Comparison of ENCODE assay signal across 11 cellular contexts in the genomic region with DNA sequence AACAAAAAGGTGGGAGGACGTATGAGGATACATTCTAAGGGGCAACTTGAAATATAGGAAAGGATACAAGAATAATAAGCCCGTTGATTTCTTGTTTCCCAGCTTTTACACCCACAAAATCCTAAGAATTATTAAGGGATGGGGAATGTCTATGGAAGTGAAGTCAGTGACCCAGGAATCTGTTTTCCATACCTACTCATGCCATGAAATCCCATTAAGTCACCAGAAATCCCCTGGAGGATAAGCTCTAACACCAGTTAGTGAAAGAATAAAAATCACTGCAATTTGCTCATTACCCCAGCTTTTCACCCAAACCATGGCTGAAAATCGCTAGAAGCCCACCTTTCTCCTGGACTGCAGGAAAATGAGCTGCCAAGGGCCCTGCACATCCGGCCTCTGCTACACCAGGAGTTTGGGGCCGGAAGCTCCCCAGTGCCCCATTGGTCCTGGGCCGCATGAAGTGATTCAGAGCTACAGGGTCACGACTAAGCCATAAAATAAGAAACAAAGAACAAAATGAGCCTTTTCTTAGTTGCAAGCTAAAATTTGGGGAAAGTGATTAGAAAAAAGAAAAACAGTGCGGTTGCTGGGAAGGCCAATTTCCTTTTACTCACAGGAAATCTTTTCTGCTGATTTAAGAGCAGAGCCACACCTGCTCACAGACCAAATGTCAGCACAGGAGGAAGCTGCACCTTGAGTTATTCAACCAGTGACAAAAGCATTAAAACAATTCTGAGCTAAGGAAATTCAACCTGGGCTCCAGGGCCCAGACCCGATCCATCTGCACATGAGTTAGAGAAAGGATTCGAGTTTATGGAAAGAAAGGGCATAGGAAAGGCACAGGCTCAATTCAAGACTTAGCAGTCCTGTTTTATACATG. TPM values are rescaled to one million over a fixed set of nuclear protein-coding genes. Genes with fewer than 3 reads are reported as not detected.
DNase-seq lines count a peak whose midpoint lies in the region; ATAC-seq, FAIRE-seq and TF ChIP-seq lines count a peak whose summit lies in the region.
"Had no signal": no experiment of that assay in that cellular context is flagged by ENCODE, and none has a peak within 500 bp of the region (broad histone marks: within the 10 kb centered on the region; RNA-seq: fewer than 3 reads in every experiment).

No MANE protein-coding gene starts in this region.

- H3K36me3 ChIP-seq in brain microvascular endothelial cell (replicated peaks) = no peaks in the 10 kb centered on the region
- H3K36me3 ChIP-seq in muscle layer of duodenum (ENCODE audit: control insufficient read depth in 1 of 2, insufficient read depth in 2 of 2, low read length in 2 of 2) = peaks cover 0 to 17% of the 10 kb centered on the region in 2 donors
- no peaks in the 10 kb centered on the region for H3K36me3 ChIP-seq in aorta (ENCODE audit: control insufficient read depth in 1 of 2, insufficient read depth in 2 of 2, low read length in 1 of 2)

- DNase-seq in stimulated activated naive CD4-positive, alpha-beta T cell (lab: John Stamatoyannopoulos, UW) = peak in 4 of 6 experiments; percentile 5 to 49 (median 21)
- no peak for DNase-seq in stimulated activated naive CD4-positive, alpha-beta T cell treated with Interleukin-2 at 50 U/mL for 16 hours (lab: John Stamatoyannopoulos, UW)
- DNase-seq in brain microvascular endothelial cell (no peak), aorta (no peak), NAMALWA (ENCODE audit: low spot score) (no peak), NCI-H1930 (lab: John Stamatoyannopoulos, UW) (no peak), D721Med (ENCODE audit: insufficient read length, low spot score) (no peak)
- DNase-seq: cortex of kidney had no signal

- in situ Hi-C loops in brain microvascular endothelial cell (cut with HindIII; ENCODE audit: low pct_ligation_motif_present, low sequenced_read_pairs) = no loop called here

- WGBS in aorta, 2 donors = 59 to 60% methylated on average over 10 of the region's 10 CpGs

- no peak for ATAC-seq in aorta (ENCODE audit: low FRiP score)
- ATAC-seq: K562 had no signal

- FAIRE-seq in D721Med (lab: Jason Lieb, UNC) = no peak
- FAIRE-seq: H1, K562 had no signal

- no peaks in the 10 kb centered on the region for H3K9me3 ChIP-seq in muscle layer of duodenum (ENCODE audit: control insufficient read depth in 1 of 2, low read length in 2 of 2)
- H3K9me3 ChIP-seq in aorta (ENCODE audit: control insufficient read depth, low read length) = no peaks in the 10 kb centered on the region

- H3K4me3 ChIP-seq in brain microvascular endothelial cell (ENCODE audit: low read depth, low read length) (no peak overlapping the region), muscle layer of duodenum (ENCODE audit: low read depth in 1 of 2, low read length in 2 of 2) (no peak overlapping the region), aorta (ENCODE audit: low read length in 2 of 2) (no peak overlapping the region)
- H3K4me3 ChIP-seq: K562 had no signal

- H3K27me3 ChIP-seq in brain microvascular endothelial cell (replicated peaks) (no peaks in the 10 kb centered on the region), muscle layer of duodenum (ENCODE audit: low read depth, low read length) (no peaks in the 10 kb centered on the region), aorta (ENCODE audit: control insufficient read depth in 1 of 2, insufficient read depth in 2 of 2, low read length in 1 of 2) (no peaks in the 10 kb centered on the region)

- intact Hi-C loops in aorta (cut with DNase I) = loop anchor here (2.0 to 10.0 kb wide), 3 partner anchors 37 to 1763 kb away; partner anchors contain the start of gene HIPK2 (in 1 of the 2)

- H3K4me1 ChIP-seq in muscle layer of duodenum (ENCODE audit: control insufficient read depth in 1 of 2, insufficient read depth in 2 of 2, low read length in 2 of 2) (peaks cover under 1 to 33% of the 10 kb centered on the region in 2 donors), aorta (ENCODE audit: control insufficient read depth in 1 of 2, insufficient read depth in 2 of 2, low read length in 2 of 2) (peaks cover 9 to 14% of the 10 kb centered on the region in 2 donors)

- TF ChIP-seq CTCF in brain microvascular endothelial cell (IDR thresholded peaks at IDR 0.05; ENCODE audit: low read depth, low read length, missing control alignments) (no peak), D721Med (IDR thresholded peaks at IDR 0.05; ENCODE audit: insufficient read depth, missing control alignments) (no peak)

- peak overlapping the region; percentile 99 for H3K27ac ChIP-seq in brain microvascular endothelial cell
- peak overlapping the region; percentile 28 for H3K27ac ChIP-seq in muscle layer of duodenum (ENCODE audit: low read length)
- H3K27ac ChIP-seq in aorta (ENCODE audit: low read depth in 1 of 2, low read length in 2 of 2) = peak overlapping the region; percentile 61 to 73

RNA-seq across cellular contexts. Expression of gene HIPK2, which starts 40.3 kb away (rescaled TPM):
- total RNA-seq in aorta = 100 to 1,000 TPM in 1 of 2 donors, 10 to 100 TPM in 1; 35.3 to 108 TPM
- 10 to 100 TPM in 1 of 2 donors, 1 to 10 TPM in 1; 9.4 to 12.5 TPM for polyA plus RNA-seq in aorta

Comparison
In these comparisons a context has a peak if more than half of its experiments do, and no peak if none do; other contexts are left out.
1. DNase-seq: peak in stimulated activated naive CD4-positive, alpha-beta T cell (4 of 6); none in stimulated activated naive CD4-positive, alpha-beta T cell treated with Interleukin-2 at 50 U/mL for 16 hours (single experiment), brain microvascular endothelial cell (single experiment), aorta (0 of 2), NAMALWA (single experiment), NCI-H1930 (0 of 2) and D721Med (single experiment).
2. H3K27ac ChIP-seq: peak in every context shown above with its lines; median percentile 99 in brain microvascular endothelial cell; 67 in aorta; 28 in muscle layer of duodenum.